ENCODE assay signal across 15 cellular contexts in genomic region chrY:7465185-7465621, GRCh38.
DNase-seq lines count a peak whose midpoint lies in the region; ATAC-seq, FAIRE-seq and TF ChIP-seq lines count a peak whose summit lies in the region.
"Had no signal": no experiment of that assay in that cellular context is flagged by ENCODE, and none has a peak within 500 bp of the region (broad histone marks: within the 10 kb centered on the region; RNA-seq: fewer than 3 reads in every experiment).

No MANE protein-coding gene starts in this region.

- 43 to 50% (median 46%) methylated on average over 5 to 6 of the region's 6 CpGs; no CpG with 5 or more reads in 2 of the 5 donors for WGBS in spleen, 5 donors

- H3K9me3 ChIP-seq in thoracic aorta (no peaks in the 10 kb centered on the region), spleen (no peaks in the 10 kb centered on the region)
- H3K9me3 ChIP-seq: BLaER1 had no signal

- CTCF ChIA-PET in activated naive CD4-positive, alpha-beta T cell treated with anti-CD3 and anti-CD28 coated beads, Interleukin-2, amount 10 ng/mL, durations not matched to agents 7 days and 5 days (lab: Charles Lee): no interaction called here

- H3K36me3 Mint-ChIP-seq in activated naive CD4-positive, alpha-beta T cell treated with anti-CD3 and anti-CD28 coated beads, Interleukin-2, amount 10 ng/mL, durations not matched to agents 7 days and 5 days: no peaks in the 10 kb centered on the region
- peaks cover 5 to 8% of the 10 kb centered on the region in 2 donors for H3K36me3 Mint-ChIP-seq in activated naive CD4-positive, alpha-beta T cell treated with anti-CD3 and anti-CD28 coated beads, Interleukin-2, amount 50 U/mL, for 72 hours
- H3K36me3 Mint-ChIP-seq: natural killer cell treated with Interleukin-12 subunit alpha and Interleukin-12 subunit beta and Interleukin-15 and Interleukin-18, amount 100 ng/mL, for 72 hours had no signal

- H3K36me3 ChIP-seq in thoracic aorta (no peaks in the 10 kb centered on the region), spleen (no peaks in the 10 kb centered on the region)
- H3K36me3 ChIP-seq: BLaER1 had no signal

- peak; percentile 83 to 85 for ATAC-seq in activated naive CD4-positive, alpha-beta T cell treated with anti-CD3 and anti-CD28 coated beads, Interleukin-2, amount 50 U/mL, for 72 hours
- ATAC-seq in thoracic aorta (ENCODE audit: insufficient number of reproducible peaks, low FRiP score, low read depth): peak; percentile 82
- ATAC-seq: HepG2; natural killer cell treated with Interleukin-12 subunit alpha and Interleukin-12 subunit beta and Interleukin-15 and Interleukin-18, amount 100 ng/mL, for 72 hours had no signal

- peak; percentile 35 for DNase-seq in activated naive CD4-positive, alpha-beta T cell treated with Interleukin-2 at 50 U/mL for 16 hours
- no peak for DNase-seq in activated naive CD4-positive, alpha-beta T cell treated with anti-CD3 and anti-CD28 coated beads, Interleukin-2, amount 10 ng/mL, durations not matched to agents 7 days and 5 days
- DNase-seq in activated naive CD4-positive, alpha-beta T cell treated with anti-CD3 and anti-CD28 coated beads, Interleukin-2, amount 50 U/mL, for 72 hours (ENCODE audit: low spot score in 2 of 2): peak in 1 of 2 donors; percentile 6
- peak; percentile 96 for DNase-seq in myocyte (ENCODE audit: low read depth)
- DNase-seq in thoracic aorta (ENCODE audit: low spot score): peak; percentile 2
- DNase-seq in NCI-H1105 (lab: John Stamatoyannopoulos, UW): no peak
- DNase-seq in spleen: no peak
- DNase-seq in H54 (ENCODE audit: insufficient read length, low spot score): no peak
- DNase-seq: central memory CD4-positive, alpha-beta T cell; NCI-H1417 had no signal

- no peak for FAIRE-seq in H54 (lab: Jason Lieb, UNC)
- FAIRE-seq: HepG2, islet of Langerhans had no signal

- H3K4me1 Mint-ChIP-seq in activated naive CD4-positive, alpha-beta T cell treated with anti-CD3 and anti-CD28 coated beads, Interleukin-2, amount 10 ng/mL, durations not matched to agents 7 days and 5 days: no peaks in the 10 kb centered on the region

- peak overlapping the region in 1 of 2 donors; percentile 30 for H3K27ac ChIP-seq in thoracic aorta
- no peak overlapping the region for H3K27ac ChIP-seq in spleen
- H3K27ac ChIP-seq: BLaER1 had no signal

- intact Hi-C loops in spleen (cut with DNase I; ENCODE audit: low total_unique reads): no loop called here

- H3K4me1 ChIP-seq in thoracic aorta (ENCODE audit: control insufficient read depth in 1 of 2, low read depth in 2 of 2) (peaks cover 0 to 13% of the 10 kb centered on the region in 2 donors), spleen (no peaks in the 10 kb centered on the region)
- H3K4me1 ChIP-seq: BLaER1 had no signal

- no peak overlapping the region for H3K4me3 ChIP-seq in thoracic aorta
- H3K4me3 ChIP-seq in spleen: no peak overlapping the region
- H3K4me3 ChIP-seq: BLaER1, smooth muscle cell had no signal

- no peak overlapping the region for H3K27ac Mint-ChIP-seq in activated naive CD4-positive, alpha-beta T cell treated with anti-CD3 and anti-CD28 coated beads, Interleukin-2, amount 10 ng/mL, durations not matched to agents 7 days and 5 days
- H3K27ac Mint-ChIP-seq in activated naive CD4-positive, alpha-beta T cell treated with anti-CD3 and anti-CD28 coated beads, Interleukin-2, amount 50 U/mL, for 72 hours: peak overlapping the region; percentile 47 to 72
- H3K27ac Mint-ChIP-seq: natural killer cell treated with Interleukin-12 subunit alpha and Interleukin-12 subunit beta and Interleukin-15 and Interleukin-18, amount 100 ng/mL, for 72 hours had no signal

- TF ChIP-seq POLR2A in spleen (IDR thresholded peaks at IDR 0.05): no peak
- TF ChIP-seq POLR2A in H54 (IDR thresholded peaks at IDR 0.05; ENCODE audit: low read depth, low read length): no peak

- TF ChIP-seq CTCF in thoracic aorta (IDR thresholded peaks at IDR 0.05) (no peak), spleen (IDR thresholded peaks at IDR 0.05 in 8 of 11, conservative IDR thresholded peaks at IDR 0.05 in 3 of 11) (no peak)

- H3K9me3 Mint-ChIP-seq in activated naive CD4-positive, alpha-beta T cell treated with anti-CD3 and anti-CD28 coated beads, Interleukin-2, amount 10 ng/mL, durations not matched to agents 7 days and 5 days: no peaks in the 10 kb centered on the region
- H3K9me3 Mint-ChIP-seq in activated naive CD4-positive, alpha-beta T cell treated with anti-CD3 and anti-CD28 coated beads, Interleukin-2, amount 50 U/mL, for 72 hours: peaks cover 9 to 14% of the 10 kb centered on the region in 2 donors
- H3K9me3 Mint-ChIP-seq: natural killer cell treated with Interleukin-12 subunit alpha and Interleukin-12 subunit beta and Interleukin-15 and Interleukin-18, amount 100 ng/mL, for 72 hours had no signal

- no peaks in the 10 kb centered on the region for H3K27me3 Mint-ChIP-seq in activated naive CD4-positive, alpha-beta T cell treated with anti-CD3 and anti-CD28 coated beads, Interleukin-2, amount 10 ng/mL, durations not matched to agents 7 days and 5 days

- H3K4me3 Mint-ChIP-seq in activated naive CD4-positive, alpha-beta T cell treated with anti-CD3 and anti-CD28 coated beads, Interleukin-2, amount 10 ng/mL, durations not matched to agents 7 days and 5 days: no peak overlapping the region
- H3K4me3 Mint-ChIP-seq: natural killer cell treated with Interleukin-12 subunit alpha and Interleukin-12 subunit beta and Interleukin-15 and Interleukin-18, amount 100 ng/mL, for 72 hours had no signal

- no peaks in the 10 kb centered on the region for H3K27me3 ChIP-seq in thoracic aorta (replicated peaks; ENCODE audit: insufficient read depth)
- H3K27me3 ChIP-seq in spleen (replicated peaks in 1 of 7): no peaks in the 10 kb centered on the region
- H3K27me3 ChIP-seq: BLaER1 had no signal

Comparison
In these comparisons a context has a peak if more than half of its experiments do, and no peak if none do; other contexts are left out.
1. DNase-seq: peak in activated naive CD4-positive, alpha-beta T cell treated with Interleukin-2 at 50 U/mL for 16 hours (single experiment), myocyte (single experiment) and thoracic aorta (single experiment); none in activated naive CD4-positive, alpha-beta T cell treated with anti-CD3 and anti-CD28 coated beads, Interleukin-2, amount 10 ng/mL, durations not matched to agents 7 days and 5 days (single experiment), NCI-H1105 (single experiment), spleen (single experiment) and H54 (single experiment).